8 cellular contexts compared by ENCODE assay signal in genomic region chr16:8621221-8621571, GRCh38. TPM values are rescaled to one million over a fixed set of nuclear protein-coding genes. Genes with fewer than 3 reads are reported as not detected.
DNase-seq lines count a peak whose midpoint lies in the region; ATAC-seq and TF ChIP-seq lines count a peak whose summit lies in the region.

No MANE protein-coding gene starts in this region.

- H3K27me3 ChIP-seq in adrenal gland, result no peaks in the 10 kb centered on the region
- H3K27me3 ChIP-seq in right lobe of liver, result no peaks in the 10 kb centered on the region
- no peaks in the 10 kb centered on the region for H3K27me3 ChIP-seq in thyroid gland

- H3K27ac ChIP-seq in adrenal gland, result peak overlapping the region in 3 of 5 donors; percentile 65 to 88 (median 83)
- H3K27ac ChIP-seq in right lobe of liver, result peak overlapping the region; percentile 75 to 83 (median 77)
- peak overlapping the region in 2 of 3 donors; percentile 27 to 83 for H3K27ac ChIP-seq in thyroid gland

- intact Hi-C loops in adrenal gland (cut with DNase I) (no loop called here), right lobe of liver (cut with DNase I) (no loop called here), thyroid gland (cut with DNase I) (no loop called here)

- H3K36me3 Mint-ChIP-seq in activated T-cell treated with anti-CD3 and anti-CD28 coated beads, Interleukin-2, amount 50 U/mL, for 4 hours (ENCODE audit: insufficient read depth), result peaks cover 4% of the 10 kb centered on the region

- no peaks in the 10 kb centered on the region for H3K9me3 ChIP-seq in adrenal gland (replicated peaks in 1 of 3)
- no peaks in the 10 kb centered on the region for H3K9me3 ChIP-seq in right lobe of liver
- H3K9me3 ChIP-seq in thyroid gland, result no peaks in the 10 kb centered on the region

- no peak for ATAC-seq in activated T-cell treated with anti-CD3 and anti-CD28 coated beads, Interleukin-2, amount 50 U/mL, for 4 hours
- no peak for ATAC-seq in right lobe of liver
- ATAC-seq in GM18907 (IDR thresholded peaks at IDR 0.05; ENCODE audit: unreplicated experiment), result no peak

- H3K36me3 ChIP-seq in adrenal gland (replicated peaks in 1 of 2), result peaks cover 0 to 9% of the 10 kb centered on the region in 2 donors
- peaks cover 0 to 9% (median 2%) of the 10 kb centered on the region in 4 donors for H3K36me3 ChIP-seq in right lobe of liver
- peaks cover 3 to 7% of the 10 kb centered on the region in 2 donors for H3K36me3 ChIP-seq in thyroid gland

- no peaks in the 10 kb centered on the region for H3K9me3 Mint-ChIP-seq in activated T-cell treated with anti-CD3 and anti-CD28 coated beads, Interleukin-2, amount 50 U/mL, for 4 hours

- WGBS in adrenal gland, 4 donors, result 15 to 20% (median 16%) methylated on average over 10 to 12 of the region's 12 CpGs
- 18% methylated on average over 10 of the region's 12 CpGs for WGBS in right lobe of liver (ENCODE audit: insufficient coverage, low coverage, low lambda C conversion rate, missing lambda C conversion rate)
- 18 to 20% methylated on average over 12 of the region's 12 CpGs for WGBS in thyroid gland, 2 donors

- H3K4me3 Mint-ChIP-seq in activated T-cell treated with anti-CD3 and anti-CD28 coated beads, Interleukin-2, amount 50 U/mL, for 4 hours, result peak overlapping the region; percentile 97

- TF ChIP-seq CTCF in adrenal gland (IDR thresholded peaks at IDR 0.05) (no peak), right lobe of liver (IDR thresholded peaks at IDR 0.05) (no peak), thyroid gland (IDR thresholded peaks at IDR 0.05) (no peak)

- no peak for DNase-seq in activated T-cell treated with anti-CD3 and anti-CD28 coated beads, Interleukin-2, amount 50 U/mL, for 4 hours
- no peak for DNase-seq in activated T-cell treated with anti-CD3 and anti-CD28 coated beads, Interleukin-2, amount 50 U/mL, for 48 hours
- DNase-seq in adrenal gland (no peak), right lobe of liver (no peak), thyroid gland (no peak), GF-D8 (lab: John Stamatoyannopoulos, UW) (no peak), CD1c-positive myeloid dendritic cell (ENCODE audit: extremely low spot score) (no peak)

- H3K4me1 ChIP-seq in adrenal gland (replicated peaks in 1 of 2) (peaks cover 10 to 29% of the 10 kb centered on the region in 2 donors), right lobe of liver (peaks cover 0 to 6% (median 0%) of the 10 kb centered on the region in 4 donors), thyroid gland (peaks cover 9 to 13% of the 10 kb centered on the region in 2 donors)

- H3K4me3 ChIP-seq in adrenal gland, result peak overlapping the region in 3 of 4 donors; percentile 45 to 91 (median 89)
- H3K4me3 ChIP-seq in right lobe of liver, result peak overlapping the region; percentile 77 to 99 (median 84)
- peak overlapping the region in 2 of 3 donors; percentile 89 to 98 for H3K4me3 ChIP-seq in thyroid gland (replicated peaks in 1 of 3)

- no peak for TF ChIP-seq POLR2A in adrenal gland (IDR thresholded peaks at IDR 0.05)
- TF ChIP-seq POLR2A in right lobe of liver (IDR thresholded peaks at IDR 0.05), result no peak
- TF ChIP-seq POLR2A in thyroid gland (IDR thresholded peaks at IDR 0.05), result no peak

- H3K27me3 Mint-ChIP-seq in activated T-cell treated with anti-CD3 and anti-CD28 coated beads, Interleukin-2, amount 50 U/mL, for 4 hours (ENCODE audit: low read depth), result peaks cover 11% of the 10 kb centered on the region

- H3K4me1 Mint-ChIP-seq in activated T-cell treated with anti-CD3 and anti-CD28 coated beads, Interleukin-2, amount 50 U/mL, for 4 hours (ENCODE audit: low read depth), result peaks cover 21% of the 10 kb centered on the region

RNA-seq across cellular contexts. Expression of gene METTL22, which starts 0.3 kb away (rescaled TPM):
- 10 to 100 TPM; 18.7 to 20.0 (median 19.1) TPM for total RNA-seq in activated T-cell treated with anti-CD3 and anti-CD28 coated beads, Interleukin-2, amount 50 U/mL, for 4 hours
- 10 to 100 TPM in 7 of 8 donors, 1 to 10 TPM in 1; 8.4 to 38.9 (median 22.3) TPM for total RNA-seq in adrenal gland
- polyA plus RNA-seq in adrenal gland, result 10 to 100 TPM; 19.7 to 67.1 (median 41.6) TPM
- total RNA-seq in right lobe of liver, result 10 to 100 TPM; 11.3 to 15.2 (median 13.7) TPM
- total RNA-seq in thyroid gland, result 10 to 100 TPM; 16.5 to 43.2 (median 18.8) TPM

RNA-seq across cellular contexts. Expression of gene TMEM114, which starts 30.9 kb away (rescaled TPM):
- total RNA-seq in activated T-cell treated with anti-CD3 and anti-CD28 coated beads, Interleukin-2, amount 50 U/mL, for 4 hours, result not detected
- total RNA-seq in adrenal gland, result not detected
- polyA plus RNA-seq in adrenal gland, result 1 to 10 TPM in 1 of 3 donors, under 1 TPM in 1, not detected in 1; 0.24 to 1.1 TPM
- total RNA-seq in right lobe of liver, result not detected
- not detected for total RNA-seq in thyroid gland

RNA-seq across cellular contexts. Expression of gene ABAT, which starts 53.2 kb away (rescaled TPM):
- 1 to 10 TPM; 3.4 to 6.4 (median 4.5) TPM for total RNA-seq in activated T-cell treated with anti-CD3 and anti-CD28 coated beads, Interleukin-2, amount 50 U/mL, for 4 hours
- total RNA-seq in adrenal gland (10 to 100 TPM; 22.5 to 55.0 (median 28.5) TPM), right lobe of liver (100 to 1,000 TPM; 160 to 378 (median 305) TPM), thyroid gland (10 to 100 TPM; 10.9 to 53.7 (median 35.9) TPM)
- polyA plus RNA-seq in adrenal gland, result 10 to 100 TPM; 12.1 to 37.4 (median 26.1) TPM
